Comparison of ENCODE assay signal across 21 cellular contexts in the genomic region with DNA sequence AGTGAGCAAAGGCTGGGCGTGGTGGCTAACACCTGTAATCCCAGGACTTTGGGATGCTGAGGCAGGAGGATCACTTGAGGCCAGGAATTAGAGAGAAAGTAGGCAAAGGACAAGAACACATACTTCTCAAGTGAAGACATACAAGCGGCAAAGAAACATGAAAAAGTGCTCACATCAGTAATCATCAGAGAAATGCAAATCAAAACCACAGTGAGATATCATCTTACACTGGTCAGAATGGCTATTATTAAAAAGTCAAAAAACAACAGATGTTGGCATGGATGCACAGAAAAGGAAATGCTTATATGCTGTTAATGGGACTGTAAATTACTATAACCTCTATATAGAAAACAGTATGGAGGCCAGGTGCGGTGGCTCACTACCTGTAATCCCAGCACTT. TPM values are rescaled to one million over a fixed set of nuclear protein-coding genes. Genes with fewer than 3 reads are reported as not detected.
DNase-seq lines count a peak whose midpoint lies in the region; ATAC-seq and TF ChIP-seq lines count a peak whose summit lies in the region.
"Had no signal": no experiment of that assay in that cellular context is flagged by ENCODE, and none has a peak within 500 bp of the region (broad histone marks: within the 10 kb centered on the region; RNA-seq: fewer than 3 reads in every experiment).

No MANE protein-coding gene starts in this region.

- ATAC-seq in activated CD8-positive, alpha-beta memory T cell treated with anti-CD3 and anti-CD28 coated beads, Interleukin-2, amount 10 ng/mL, durations not matched to agents 7 days and 5 days, result no peak
- peak; percentile 40 for ATAC-seq in HG02798 (IDR thresholded peaks at IDR 0.05; ENCODE audit: poor library complexity, unreplicated experiment)
- no peak for ATAC-seq in upper lobe of right lung
- ATAC-seq: A549; esophagus mucosa; HCT116; stimulated activated effector memory CD8-positive, alpha-beta T cell treated with anti-CD3 and anti-CD28 coated beads, Interleukin-12 subunit alpha, Interleukin-12 subunit beta, amount 100 ng/mL, for 72 hours had no signal

- CTCF ChIA-PET in activated CD8-positive, alpha-beta memory T cell treated with anti-CD3 and anti-CD28 coated beads, Interleukin-2, amount 10 ng/mL, durations not matched to agents 7 days and 5 days (lab: Charles Lee), result no interaction called here

- H3K9ac ChIP-seq in SU-DHL-6 (ENCODE audit: low read length), result peak overlapping the region; percentile 66

- H3K27ac ChIP-seq in SU-DHL-6 (ENCODE audit: low read depth, low read length), result peak overlapping the region; percentile 99
- no peak overlapping the region for H3K27ac ChIP-seq in upper lobe of right lung
- H3K27ac ChIP-seq: A549, thyroid gland, VCaP had no signal

- H2AFZ ChIP-seq in SU-DHL-6 (ENCODE audit: low read depth, low read length, severe bottlenecking), result no peak overlapping the region

- no peak overlapping the region for H3K4me3 Mint-ChIP-seq in activated CD8-positive, alpha-beta memory T cell treated with anti-CD3 and anti-CD28 coated beads, Interleukin-2, amount 10 ng/mL, durations not matched to agents 7 days and 5 days
- H3K4me3 Mint-ChIP-seq in activated T-helper 1 cell treated with anti-CD3 and anti-CD28 coated beads, Interleukin-12 subunit alpha, Interleukin-12 subunit beta, Interleukin-2, Interleukin-4 antibody, amounts not matched to agents 30 ng/mL and 10 ng/mL and 1 ng/mL, durations not matched to agents 14 hours and 24 hours and 36 hours, result no peak overlapping the region
- H3K4me3 Mint-ChIP-seq: stimulated activated effector memory CD8-positive, alpha-beta T cell treated with anti-CD3 and anti-CD28 coated beads, Interleukin-12 subunit alpha, Interleukin-12 subunit beta, amount 100 ng/mL, for 72 hours had no signal

- peaks cover 2% of the 10 kb centered on the region for H3K36me3 Mint-ChIP-seq in activated CD8-positive, alpha-beta memory T cell treated with anti-CD3 and anti-CD28 coated beads, Interleukin-2, amount 10 ng/mL, durations not matched to agents 7 days and 5 days
- peaks cover 1% of the 10 kb centered on the region for H3K36me3 Mint-ChIP-seq in activated T-helper 1 cell treated with anti-CD3 and anti-CD28 coated beads, Interleukin-12 subunit alpha, Interleukin-12 subunit beta, Interleukin-2, Interleukin-4 antibody, amounts not matched to agents 30 ng/mL and 10 ng/mL and 1 ng/mL, durations not matched to agents 14 hours and 24 hours and 36 hours (ENCODE audit: low read depth)
- H3K36me3 Mint-ChIP-seq: stimulated activated effector memory CD8-positive, alpha-beta T cell treated with anti-CD3 and anti-CD28 coated beads, Interleukin-12 subunit alpha, Interleukin-12 subunit beta, amount 100 ng/mL, for 72 hours had no signal

- H3K27me3 ChIP-seq in SU-DHL-6 (ENCODE audit: low read length), result no peaks in the 10 kb centered on the region
- H3K27me3 ChIP-seq in upper lobe of right lung, result no peaks in the 10 kb centered on the region
- H3K27me3 ChIP-seq: cardiac muscle cell, thyroid gland had no signal

- peak overlapping the region; percentile 44 for H3K4me3 ChIP-seq in SU-DHL-6 (ENCODE audit: insufficient read depth, low read length, poor library complexity, severe bottlenecking)
- H3K4me3 ChIP-seq in upper lobe of right lung, result no peak overlapping the region
- H3K4me3 ChIP-seq: A549, cardiac muscle cell, thyroid gland had no signal

- H3K4me1 Mint-ChIP-seq in activated CD8-positive, alpha-beta memory T cell treated with anti-CD3 and anti-CD28 coated beads, Interleukin-2, amount 10 ng/mL, durations not matched to agents 7 days and 5 days, result peaks cover 37% of the 10 kb centered on the region
- peaks cover 16% of the 10 kb centered on the region for H3K4me1 Mint-ChIP-seq in activated T-helper 1 cell treated with anti-CD3 and anti-CD28 coated beads, Interleukin-12 subunit alpha, Interleukin-12 subunit beta, Interleukin-2, Interleukin-4 antibody, amounts not matched to agents 30 ng/mL and 10 ng/mL and 1 ng/mL, durations not matched to agents 14 hours and 24 hours and 36 hours (ENCODE audit: low read depth)

- intact Hi-C loops in upper lobe of right lung (cut with DNase I), result no loop called here
- intact Hi-C loops in activated T-helper 1 cell treated with anti-CD3 and anti-CD28 coated beads, Interleukin-12 subunit alpha, Interleukin-12 subunit beta, Interleukin-2, Interleukin-4 antibody, amounts not matched to agents 30 ng/mL and 10 ng/mL and 1 ng/mL, durations not matched to agents 14 hours and 24 hours and 36 hours (cut with micrococcal nuclease), result no loop called here

- H3K9me2 ChIP-seq in SU-DHL-6 (replicated peaks; ENCODE audit: insufficient read depth, low read length), result no peaks in the 10 kb centered on the region

- H3K36me3 ChIP-seq in SU-DHL-6 (ENCODE audit: low read length) (no peaks in the 10 kb centered on the region), upper lobe of right lung (no peaks in the 10 kb centered on the region)
- H3K36me3 ChIP-seq: cardiac muscle cell, thyroid gland had no signal

- no peaks in the 10 kb centered on the region for H3K9me3 ChIP-seq in SU-DHL-6 (ENCODE audit: insufficient read depth, low read length)
- no peaks in the 10 kb centered on the region for H3K9me3 ChIP-seq in upper lobe of right lung
- H3K9me3 ChIP-seq: A549, thyroid gland had no signal

- TF ChIP-seq CTCF in SU-DHL-6 (IDR thresholded peaks at IDR 0.05; ENCODE audit: insufficient read depth, low read length, poor library complexity, severe bottlenecking) (no peak), upper lobe of right lung (IDR thresholded peaks at IDR 0.05) (no peak)

- H3K27ac Mint-ChIP-seq in activated CD8-positive, alpha-beta memory T cell treated with anti-CD3 and anti-CD28 coated beads, Interleukin-2, amount 10 ng/mL, durations not matched to agents 7 days and 5 days, result peak overlapping the region; percentile 12
- H3K27ac Mint-ChIP-seq in activated T-helper 1 cell treated with anti-CD3 and anti-CD28 coated beads, Interleukin-12 subunit alpha, Interleukin-12 subunit beta, Interleukin-2, Interleukin-4 antibody, amounts not matched to agents 30 ng/mL and 10 ng/mL and 1 ng/mL, durations not matched to agents 14 hours and 24 hours and 36 hours, result no peak overlapping the region
- H3K27ac Mint-ChIP-seq: stimulated activated effector memory CD8-positive, alpha-beta T cell treated with anti-CD3 and anti-CD28 coated beads, Interleukin-12 subunit alpha, Interleukin-12 subunit beta, amount 100 ng/mL, for 72 hours had no signal

- peak overlapping the region; percentile 96 for H3K4me2 ChIP-seq in SU-DHL-6 (ENCODE audit: low read depth, low read length, poor library complexity, severe bottlenecking)
- H3K4me2 ChIP-seq: A549 had no signal

- H4K20me1 ChIP-seq in SU-DHL-6 (ENCODE audit: low read depth, low read length), result no peaks in the 10 kb centered on the region

- peaks cover 58% of the 10 kb centered on the region for H3K79me2 ChIP-seq in SU-DHL-6 (ENCODE audit: insufficient read depth, low read length)

- peaks cover 8% of the 10 kb centered on the region for H3K4me1 ChIP-seq in upper lobe of right lung

- H3K27me3 Mint-ChIP-seq in activated CD8-positive, alpha-beta memory T cell treated with anti-CD3 and anti-CD28 coated beads, Interleukin-2, amount 10 ng/mL, durations not matched to agents 7 days and 5 days, result no peaks in the 10 kb centered on the region
- no peaks in the 10 kb centered on the region for H3K27me3 Mint-ChIP-seq in activated T-helper 1 cell treated with anti-CD3 and anti-CD28 coated beads, Interleukin-12 subunit alpha, Interleukin-12 subunit beta, Interleukin-2, Interleukin-4 antibody, amounts not matched to agents 30 ng/mL and 10 ng/mL and 1 ng/mL, durations not matched to agents 14 hours and 24 hours and 36 hours (ENCODE audit: insufficient read depth)

- DNase-seq in activated CD8-positive, alpha-beta memory T cell treated with anti-CD3 and anti-CD28 coated beads, Interleukin-2, amount 10 ng/mL, durations not matched to agents 7 days and 5 days, result no peak
- DNase-seq in activated CD8-positive, alpha-beta memory T cell treated with anti-CD3 and anti-CD28 coated beads, Interleukin-2, amount 50 U/mL, for 48 hours, result no peak
- DNase-seq in upper lobe of right lung (no peak), DMS53 (lab: John Stamatoyannopoulos, UW) (no peak), NCI-H2029 (lab: John Stamatoyannopoulos, UW) (no peak)
- DNase-seq in activated T-helper 1 cell treated with anti-CD3 and anti-CD28 coated beads, Interleukin-12 subunit alpha, Interleukin-12 subunit beta, Interleukin-2, Interleukin-4 antibody, amounts not matched to agents 30 ng/mL and 10 ng/mL and 1 ng/mL, durations not matched to agents 14 hours and 24 hours and 36 hours (ENCODE audit: low spot score), result no peak
- DNase-seq: NCI-H1436 treated with DMSO at 0.1 percent for 48 hours; NCI-H226; retina; RPMI8226; stimulated activated CD4-positive, alpha-beta T cell treated with anti-CD3 and anti-CD28 coated beads, Interleukin-15, amount 100 ng/mL, for 24 hours; SW 1271; thyroid gland had no signal

- H3F3A ChIP-seq in SU-DHL-6 (ENCODE audit: insufficient read depth), result peaks cover 94% of the 10 kb centered on the region

- H3K9me3 Mint-ChIP-seq in activated CD8-positive, alpha-beta memory T cell treated with anti-CD3 and anti-CD28 coated beads, Interleukin-2, amount 10 ng/mL, durations not matched to agents 7 days and 5 days (ENCODE audit: low read depth), result no peaks in the 10 kb centered on the region
- H3K9me3 Mint-ChIP-seq in activated T-helper 1 cell treated with anti-CD3 and anti-CD28 coated beads, Interleukin-12 subunit alpha, Interleukin-12 subunit beta, Interleukin-2, Interleukin-4 antibody, amounts not matched to agents 30 ng/mL and 10 ng/mL and 1 ng/mL, durations not matched to agents 14 hours and 24 hours and 36 hours, result no peaks in the 10 kb centered on the region
- H3K9me3 Mint-ChIP-seq: stimulated activated effector memory CD8-positive, alpha-beta T cell treated with anti-CD3 and anti-CD28 coated beads, Interleukin-12 subunit alpha, Interleukin-12 subunit beta, amount 100 ng/mL, for 72 hours had no signal

RNA-seq across cellular contexts. Expression of gene SLX4, which starts 12.2 kb away (rescaled TPM):
- total RNA-seq in activated CD8-positive, alpha-beta memory T cell treated with anti-CD3 and anti-CD28 coated beads, Interleukin-2, amount 10 ng/mL, durations not matched to agents 7 days and 5 days, result 10 to 100 TPM; 19.0 to 24.6 TPM
- 5.1 TPM for total RNA-seq in upper lobe of right lung
- total RNA-seq in activated T-helper 1 cell treated with anti-CD3 and anti-CD28 coated beads, Interleukin-12 subunit alpha, Interleukin-12 subunit beta, Interleukin-2, Interleukin-4 antibody, amounts not matched to agents 30 ng/mL and 10 ng/mL and 1 ng/mL, durations not matched to agents 14 hours and 24 hours and 36 hours, result 10.3 and 10.8 TPM in 2 replicates

RNA-seq across cellular contexts. Expression of gene DNASE1, which starts 30.8 kb away (rescaled TPM):
- 10 to 100 TPM; 33.8 to 53.4 TPM for total RNA-seq in activated CD8-positive, alpha-beta memory T cell treated with anti-CD3 and anti-CD28 coated beads, Interleukin-2, amount 10 ng/mL, durations not matched to agents 7 days and 5 days
- total RNA-seq in upper lobe of right lung, result 18.4 TPM
- total RNA-seq in activated T-helper 1 cell treated with anti-CD3 and anti-CD28 coated beads, Interleukin-12 subunit alpha, Interleukin-12 subunit beta, Interleukin-2, Interleukin-4 antibody, amounts not matched to agents 30 ng/mL and 10 ng/mL and 1 ng/mL, durations not matched to agents 14 hours and 24 hours and 36 hours, result 10.0 and 12.5 TPM in 2 replicates

RNA-seq across cellular contexts. Expression of gene NLRC3, which starts 46.4 kb away (rescaled TPM):
- total RNA-seq in activated CD8-positive, alpha-beta memory T cell treated with anti-CD3 and anti-CD28 coated beads, Interleukin-2, amount 10 ng/mL, durations not matched to agents 7 days and 5 days, result 100 to 1,000 TPM in 1 of 2 experiments, 10 to 100 TPM in 1; 77.2 to 116 TPM
- 5.5 TPM for total RNA-seq in upper lobe of right lung
- 21.8 and 24.4 TPM in 2 replicates for total RNA-seq in activated T-helper 1 cell treated with anti-CD3 and anti-CD28 coated beads, Interleukin-12 subunit alpha, Interleukin-12 subunit beta, Interleukin-2, Interleukin-4 antibody, amounts not matched to agents 30 ng/mL and 10 ng/mL and 1 ng/mL, durations not matched to agents 14 hours and 24 hours and 36 hours
